Comparison of ENCODE assay signal across 19 cellular contexts in genomic region chr19:5101871-5102270, GRCh38.
DNase-seq lines count a peak whose midpoint lies in the region; ATAC-seq, FAIRE-seq and TF ChIP-seq lines count a peak whose summit lies in the region.
"Had no signal": no experiment of that assay in that cellular context is flagged by ENCODE, and none has a peak within 500 bp of the region (broad histone marks: within the 10 kb centered on the region; RNA-seq: fewer than 3 reads in every experiment).

No MANE protein-coding gene starts in this region.

- no peak for TF ChIP-seq EP300 in K562 (IDR thresholded peaks at IDR 0.05; ENCODE audit: low read length)
- TF ChIP-seq EP300 in sigmoid colon (IDR thresholded peaks at IDR 0.05), result no peak

- H2BK120ac ChIP-seq in mesenchymal stem cell (ENCODE audit: low read depth, low read length), result no peak overlapping the region

- 0 out of 2 replicates have a peak, but pooled peaks cover 3% of the 10 kb centered on the region for H4K20me1 ChIP-seq in K562 (replicated peaks; ENCODE audit: control insufficient read depth, insufficient read depth, low read length)

- H4K91ac ChIP-seq in mesenchymal stem cell (ENCODE audit: low read length), result peak overlapping the region; percentile 47

- CTCF ChIA-PET in A673 (lab: Charles Lee) (no interaction called here), K562 (lab: Yijun Ruan, JAX; ENCODE audit: low intra/inter-chr PET ratio) (interaction anchor here (0.6 kb wide), 1 partner anchor 227 kb away, joined by 3 read pairs; no protein-coding TSS in a partner anchor)

- H3K9me3 ChIP-seq in A673 (ENCODE audit: low read depth, low read length, poor library complexity, severe bottlenecking), result peaks cover 21% of the 10 kb centered on the region
- peaks cover 15% of the 10 kb centered on the region for H3K9me3 ChIP-seq in K562 (replicated peaks; ENCODE audit: control insufficient read depth, insufficient read depth, low read depth, low read length)
- H3K9me3 ChIP-seq in mesenchymal stem cell (ENCODE audit: control insufficient read depth, low read length), result peaks cover 18% of the 10 kb centered on the region
- H3K9me3 ChIP-seq in sigmoid colon, result peaks cover 7 to 14% (median 9%) of the 10 kb centered on the region in 4 donors
- H3K9me3 ChIP-seq: BE2C had no signal

- H3K27me3 ChIP-seq in A673 (replicated peaks; ENCODE audit: insufficient read depth, low read depth, low read length, poor library complexity), result no peaks in the 10 kb centered on the region
- no peaks in the 10 kb centered on the region for H3K27me3 ChIP-seq in K562 (ENCODE audit: control insufficient read depth in 2 of 2, insufficient read depth in 2 of 2, low read length in 2 of 2)
- no peaks in the 10 kb centered on the region for H3K27me3 ChIP-seq in mesenchymal stem cell (ENCODE audit: control insufficient read depth in 1 of 2, insufficient read depth in 1 of 2, low read length in 2 of 2)
- H3K27me3 ChIP-seq in sigmoid colon, result no peaks in the 10 kb centered on the region
- H3K27me3 ChIP-seq: BE2C had no signal

- TF ChIP-seq RAD21 in K562 (CRISPR knock-in tag; conservative IDR thresholded peaks at IDR 0.05 in 1 of 2, IDR thresholded peaks at IDR 0.05 in 1 of 2), result no peak

- H3K36me3 ChIP-seq in A673 (ENCODE audit: insufficient read depth, low read length, poor library complexity, severe bottlenecking) (peaks cover 15% of the 10 kb centered on the region), K562 (ENCODE audit: control insufficient read depth, insufficient read depth, low read length) (peaks cover 8% of the 10 kb centered on the region; the same call in 2 of the 3 replicates), mesenchymal stem cell (ENCODE audit: control insufficient read depth in 1 of 2, insufficient read depth in 2 of 2, low read depth in 1 of 2, low read length in 2 of 2) (peaks cover 37 to 86% of the 10 kb centered on the region in 2 experiments), sigmoid colon (peaks cover 0 to 32% (median 9%) of the 10 kb centered on the region in 4 donors)

- in situ Hi-C loops in K562 (cut with MboI), result no loop called here

- H3K79me1 ChIP-seq in mesenchymal stem cell (replicated peaks; ENCODE audit: low read length, poor library complexity, severe bottlenecking), result peaks cover 34% of the 10 kb centered on the region

- TF ChIP-seq POLR2A in K562 (conservative IDR thresholded peaks at IDR 0.05), result no peak
- no peak for TF ChIP-seq POLR2A in sigmoid colon (IDR thresholded peaks at IDR 0.05)

- peaks cover 60% of the 10 kb centered on the region for H3K4me1 ChIP-seq in A673 (ENCODE audit: insufficient read depth, low read length, poor library complexity, severe bottlenecking)
- H3K4me1 ChIP-seq in K562 (replicated peaks in 1 of 2; ENCODE audit: control insufficient read depth in 2 of 2, insufficient read depth in 2 of 2, low read length in 2 of 2), result peaks cover 0 to 15% of the 10 kb centered on the region in 2 experiments; a peak in 1 of 5 replicates
- H3K4me1 ChIP-seq in mesenchymal stem cell (ENCODE audit: control insufficient read depth, insufficient read depth, low read depth, low read length), result peaks cover 10% of the 10 kb centered on the region
- H3K4me1 ChIP-seq in sigmoid colon, result peaks cover 0 to 38% (median 28%) of the 10 kb centered on the region in 4 donors

- no peak overlapping the region for H3K18ac ChIP-seq in mesenchymal stem cell (ENCODE audit: low read depth in 1 of 2, low read length in 2 of 2)

- H2AK5ac ChIP-seq in mesenchymal stem cell (ENCODE audit: low read length, severe bottlenecking), result no peak overlapping the region

- no peaks in the 10 kb centered on the region for H3K9me1 ChIP-seq in K562 (ENCODE audit: control insufficient read depth, insufficient read depth, low read length)

- H3K27ac ChIP-seq in A673 (ENCODE audit: low read depth, low read length, poor library complexity, severe bottlenecking), result peak overlapping the region; percentile 87
- H3K27ac ChIP-seq in K562 (ENCODE audit: extremely low read depth, low read depth, low read length), result no peak overlapping the region
- no peak overlapping the region for H3K27ac ChIP-seq in mesenchymal stem cell (ENCODE audit: low read length, poor library complexity, severe bottlenecking)
- H3K27ac ChIP-seq in sigmoid colon, result peak overlapping the region in 3 of 4 donors; percentile 62 to 78 (median 74)
- H3K27ac ChIP-seq in caudate nucleus (ENCODE audit: low read depth, low read length), result no peak overlapping the region
- H3K27ac ChIP-seq: C4-2B, HL-60 had no signal

- POLR2A ChIA-PET in A673 (lab: Charles Lee; ENCODE audit: low non-redundant PET), result no interaction called here
- POLR2A ChIA-PET in K562 (lab: Yijun Ruan, JAX), result no interaction called here

- ATAC-seq in K562 (no peak), GM21367 (IDR thresholded peaks at IDR 0.05; ENCODE audit: unreplicated experiment) (no peak), SK-N-SH treated with all-trans-retinoic acid at 6 μM for 48 hours (no peak)
- ATAC-seq: CD8-positive, alpha-beta T cell; HCT116 had no signal

- TF ChIP-seq CTCF in A673 (conservative IDR thresholded peaks at IDR 0.05; ENCODE audit: low read depth, low read length) (no peak), K562 (IDR thresholded peaks at IDR 0.05 in 2 of 3, conservative IDR thresholded peaks at IDR 0.05 in 1 of 3; ENCODE audit: insufficient read depth in 2 of 3, low read depth in 1 of 3, low read length in 3 of 3) (no peak), sigmoid colon (IDR thresholded peaks at IDR 0.05) (no peak)

- H3K4me3 ChIP-seq in A673 (ENCODE audit: low read depth, low read length, poor library complexity, severe bottlenecking) (no peak overlapping the region), K562 (no peak overlapping the region), mesenchymal stem cell (ENCODE audit: insufficient read depth in 1 of 2, low read depth in 1 of 2, low read length in 2 of 2) (no peak overlapping the region), sigmoid colon (no peak overlapping the region)

- no peaks in the 10 kb centered on the region for H3K79me2 ChIP-seq in K562 (ENCODE audit: control insufficient read depth, insufficient read depth, low read length)

- no peak overlapping the region for H2BK5ac ChIP-seq in mesenchymal stem cell (ENCODE audit: low read depth, low read length, poor library complexity, severe bottlenecking)

- no peak overlapping the region for H2BK15ac ChIP-seq in mesenchymal stem cell (ENCODE audit: low read depth, poor library complexity, severe bottlenecking)

- H3K14ac ChIP-seq in mesenchymal stem cell (ENCODE audit: low read length in 2 of 2), result no peak overlapping the region

- H3K9ac ChIP-seq in K562 (ENCODE audit: insufficient read depth in 1 of 2, low read depth in 2 of 2, low read length in 2 of 2) (no peak overlapping the region), mesenchymal stem cell (ENCODE audit: low read length) (no peak overlapping the region)

- H3K23ac ChIP-seq in mesenchymal stem cell (ENCODE audit: low read length in 2 of 2), result no peak overlapping the region

- H2BK12ac ChIP-seq in mesenchymal stem cell (ENCODE audit: low read length in 2 of 2), result no peak overlapping the region

- no peak for FAIRE-seq in K562 (lab: Jason Lieb, UNC)
- FAIRE-seq: A204.1, GM12892, GM19239, H54 had no signal

- DNase-seq in A673 (ENCODE audit: low spot score), result no peak
- no peak for DNase-seq in K562 (ENCODE audit: extremely low read depth in 1 of 4, low spot score in 3 of 4)
- DNase-seq in mesenchymal stem cell, result no peak
- DNase-seq in sigmoid colon, result no peak
- DNase-seq in caudate nucleus (lab: John Stamatoyannopoulos, UW), result no peak
- DNase-seq: BE2C; Caco-2; CD8-positive, alpha-beta T cell; DND-41; GDM1 had no signal

- intact Hi-C loops in A673 (cut with micrococcal nuclease; ENCODE audit: unreplicated experiment), result no loop called here
- intact Hi-C loops in K562 (cut with micrococcal nuclease), result no loop called here
- intact Hi-C loops in sigmoid colon (cut with DNase I), result no loop called here

- no peak overlapping the region for H2AFZ ChIP-seq in K562 (ENCODE audit: low read depth, low read length)
- no peak overlapping the region for H2AFZ ChIP-seq in mesenchymal stem cell (ENCODE audit: low read depth, low read length)

- no TSS peak for BruUV-seq in A673 (replicated peaks; lab: Mats Ljungman, UMichigan)
- BruUV-seq in K562 (replicated peaks; lab: Mats Ljungman, UMichigan), result no TSS peak

- no peak overlapping the region for H3K4ac ChIP-seq in mesenchymal stem cell (ENCODE audit: low read depth in 1 of 2, low read length in 2 of 2)

- H4K8ac ChIP-seq in mesenchymal stem cell (ENCODE audit: low read length), result no peak overlapping the region

- WGBS in K562 (ENCODE audit: insufficient coverage, low coverage, missing lambda C conversion rate), result 92% methylated on average over 4 of the region's 18 CpGs
- WGBS in mesenchymal stem cell, result 97% methylated on average over 18 of the region's 18 CpGs
- 96 to 97% methylated on average over 18 of the region's 18 CpGs for WGBS in sigmoid colon, 2 donors

- H3K4me2 ChIP-seq in K562 (ENCODE audit: insufficient read depth, low read length) (no peak overlapping the region), mesenchymal stem cell (ENCODE audit: low read length, poor library complexity, severe bottlenecking) (no peak overlapping the region)

TF ChIP-seq in K562, 482 proteins besides CTCF, POLR2A, EP300 and RAD21:
- TF ChIP-seq POLR2G (IDR thresholded peaks at IDR 0.05; ENCODE audit: low read depth, low read length), result peak; percentile 21; the same call in 1 of the 2 replicates
- no peak for TF ChIP-seq ZNF707 (CRISPR knock-in tag; conservative IDR thresholded peaks at IDR 0.05)

TF ChIP-seq in SK-N-SH treated with all-trans-retinoic acid at 6 μM for 48 hours, 23 proteins besides CTCF, POLR2A, EP300 and RAD21 (continues in another document):
- TF ChIP-seq GLIS3 (CRISPR knock-in tag; IDR thresholded peaks at IDR 0.05), result no peak
- TF ChIP-seq ARNTL (CRISPR knock-in tag; IDR thresholded peaks at IDR 0.05; ENCODE audit: borderline replicate concordance, low read depth), result no peak
- no peak for TF ChIP-seq CSRNP3 (CRISPR knock-in tag; IDR thresholded peaks at IDR 0.05)
- no peak for TF ChIP-seq TOX (CRISPR knock-in tag; IDR thresholded peaks at IDR 0.05; ENCODE audit: borderline replicate concordance)
- no peak for TF ChIP-seq ISL1 (CRISPR knock-in tag; IDR thresholded peaks at IDR 0.05)
- no peak for TF ChIP-seq ZFP3 (CRISPR knock-in tag; IDR thresholded peaks at IDR 0.05)
- no peak for TF ChIP-seq OSR1 (CRISPR knock-in tag; IDR thresholded peaks at IDR 0.05)

Comparison
In these comparisons a context has a peak if more than half of its experiments do, and no peak if none do; other contexts are left out.
1. H3K27ac ChIP-seq: peak in A673 (single experiment) and sigmoid colon (3 of 4); none in K562 (single experiment), mesenchymal stem cell (single experiment) and caudate nucleus (single experiment).